31 cellular contexts compared by ENCODE assay signal in genomic region chr9:107188376-107188775, GRCh38.
"Had no signal": no experiment of that assay in that cellular context is flagged by ENCODE, and none has a peak within 500 bp of the region (broad histone marks: within the 10 kb centered on the region; RNA-seq: fewer than 3 reads in every experiment).

No MANE protein-coding gene starts in this region.

- DNase-seq: activated CD4-positive, alpha-beta memory T cell treated with anti-CD3 and anti-CD28 coated beads, Interleukin-2, amount 10 ng/mL, durations not matched to agents 7 days and 5 days; activated CD4-positive, alpha-beta T cell treated with anti-CD3 and anti-CD28 coated beads for 1 hour; activated CD4-positive, alpha-beta T cell treated with anti-CD3 and anti-CD28 coated beads for 4 hours; activated CD4-positive, alpha-beta T cell treated with anti-CD3 and anti-CD28 coated beads, Interleukin-2, amount 10 ng/mL, durations not matched to agents 7 days and 5 days; activated CD4-positive, alpha-beta T cell treated with anti-CD3 and anti-CD28 coated beads, Interleukin-2, amount 50 U/mL, for 4 hours; activated CD8-positive, alpha-beta memory T cell treated with anti-CD3 and anti-CD28 coated beads for 24 hours; activated effector memory CD4-positive, alpha-beta T cell treated with Interleukin-2 at 50 U/mL for 16 hours; activated gamma-delta T cell treated with Interleukin-2 at 50 U/mL for 16 hours; activated naive CD4-positive, alpha-beta T cell treated with anti-CD3 and anti-CD28 coated beads, Interleukin-2, amount 50 U/mL, for 16 hours; activated naive CD4-positive, alpha-beta T cell treated with Interleukin-2 at 50 U/mL for 16 hours; activated T-cell treated with anti-CD3 and anti-CD28 coated beads, Interleukin-2, amount 50 U/mL, for 4 hours; amniotic stem cell; anterior cingulate cortex; brain microvascular endothelial cell; dorsolateral prefrontal cortex; effector memory CD4-positive, alpha-beta T cell; endodermal cell; foreskin keratinocyte; gastrocnemius medialis; glutamatergic neuron; heart left ventricle; T-helper 2 cell had no signal

- H3K27me3 ChIP-seq: brain microvascular endothelial cell, foreskin keratinocyte, gastrocnemius medialis, heart left ventricle had no signal

- H3K4me3 ChIP-seq: coronary artery, dorsolateral prefrontal cortex, gastrocnemius medialis, heart left ventricle had no signal

- FAIRE-seq: astrocyte, bronchial epithelial cell had no signal

- H3K9me3 Mint-ChIP-seq: activated CD4-positive, alpha-beta memory T cell treated with anti-CD3 and anti-CD28 coated beads, Interleukin-2, amount 10 ng/mL, durations not matched to agents 7 days and 5 days; activated CD4-positive, alpha-beta T cell treated with anti-CD3 and anti-CD28 coated beads, Interleukin-2, amount 10 ng/mL, durations not matched to agents 7 days and 5 days; central memory CD8-positive, alpha-beta T cell; endodermal cell; WTC11 had no signal

- H3K27ac Mint-ChIP-seq: activated CD4-positive, alpha-beta memory T cell treated with anti-CD3 and anti-CD28 coated beads, Interleukin-2, amount 10 ng/mL, durations not matched to agents 7 days and 5 days; activated CD4-positive, alpha-beta T cell treated with anti-CD3 and anti-CD28 coated beads, Interleukin-2, amount 10 ng/mL, durations not matched to agents 7 days and 5 days; activated naive CD8-positive, alpha-beta T cell; activated T-helper 17 cell treated with anti-CD3 and anti-CD28 coated beads, Interleukin-2, amount 50 U/mL, for 72 hours; dendritic cell treated with granulocyte-macrophage colony-stimulating factor and Interleukin-4, amounts not matched to agents 40 ng/mL and 50 ng/mL, for 4 days; endodermal cell; WTC11 had no signal

- H3K36me3 ChIP-seq: brain microvascular endothelial cell, gastrocnemius medialis, heart left ventricle had no signal

- H3K9me3 ChIP-seq: gastrocnemius medialis had no signal

- H3K36me3 Mint-ChIP-seq: activated naive CD8-positive, alpha-beta T cell; WTC11 had no signal

- ATAC-seq: activated T-cell treated with anti-CD3 and anti-CD28 coated beads, Interleukin-2, amount 50 U/mL, for 4 hours; activated T-helper 17 cell treated with anti-CD3 and anti-CD28 coated beads, Interleukin-2, amount 50 U/mL, for 72 hours; esophagus mucosa; foreskin keratinocyte; gastrocnemius medialis; heart left ventricle; WTC11 had no signal

- H3K27ac ChIP-seq: brain microvascular endothelial cell, coronary artery, dorsolateral prefrontal cortex, foreskin keratinocyte, gastrocnemius medialis, heart left ventricle had no signal

- H3K4me1 ChIP-seq: gastrocnemius medialis had no signal

- H3K4me3 Mint-ChIP-seq: activated CD4-positive, alpha-beta memory T cell treated with anti-CD3 and anti-CD28 coated beads, Interleukin-2, amount 10 ng/mL, durations not matched to agents 7 days and 5 days; activated CD4-positive, alpha-beta T cell treated with anti-CD3 and anti-CD28 coated beads, Interleukin-2, amount 10 ng/mL, durations not matched to agents 7 days and 5 days; activated naive CD8-positive, alpha-beta T cell; activated T-cell treated with anti-CD3 and anti-CD28 coated beads, Interleukin-2, amount 50 U/mL, for 4 hours; activated T-helper 17 cell treated with anti-CD3 and anti-CD28 coated beads, Interleukin-2, amount 50 U/mL, for 72 hours; central memory CD8-positive, alpha-beta T cell; dendritic cell treated with granulocyte-macrophage colony-stimulating factor and Interleukin-4, amounts not matched to agents 40 ng/mL and 50 ng/mL, for 4 days; endodermal cell; WTC11 had no signal

- H3K4me1 Mint-ChIP-seq: activated CD4-positive, alpha-beta memory T cell treated with anti-CD3 and anti-CD28 coated beads, Interleukin-2, amount 10 ng/mL, durations not matched to agents 7 days and 5 days; activated CD4-positive, alpha-beta T cell treated with anti-CD3 and anti-CD28 coated beads, Interleukin-2, amount 10 ng/mL, durations not matched to agents 7 days and 5 days; activated T-helper 17 cell treated with anti-CD3 and anti-CD28 coated beads, Interleukin-2, amount 50 U/mL, for 72 hours; central memory CD8-positive, alpha-beta T cell had no signal
